Comparison of ENCODE assay signal across 8 cellular contexts in the genomic region with DNA sequence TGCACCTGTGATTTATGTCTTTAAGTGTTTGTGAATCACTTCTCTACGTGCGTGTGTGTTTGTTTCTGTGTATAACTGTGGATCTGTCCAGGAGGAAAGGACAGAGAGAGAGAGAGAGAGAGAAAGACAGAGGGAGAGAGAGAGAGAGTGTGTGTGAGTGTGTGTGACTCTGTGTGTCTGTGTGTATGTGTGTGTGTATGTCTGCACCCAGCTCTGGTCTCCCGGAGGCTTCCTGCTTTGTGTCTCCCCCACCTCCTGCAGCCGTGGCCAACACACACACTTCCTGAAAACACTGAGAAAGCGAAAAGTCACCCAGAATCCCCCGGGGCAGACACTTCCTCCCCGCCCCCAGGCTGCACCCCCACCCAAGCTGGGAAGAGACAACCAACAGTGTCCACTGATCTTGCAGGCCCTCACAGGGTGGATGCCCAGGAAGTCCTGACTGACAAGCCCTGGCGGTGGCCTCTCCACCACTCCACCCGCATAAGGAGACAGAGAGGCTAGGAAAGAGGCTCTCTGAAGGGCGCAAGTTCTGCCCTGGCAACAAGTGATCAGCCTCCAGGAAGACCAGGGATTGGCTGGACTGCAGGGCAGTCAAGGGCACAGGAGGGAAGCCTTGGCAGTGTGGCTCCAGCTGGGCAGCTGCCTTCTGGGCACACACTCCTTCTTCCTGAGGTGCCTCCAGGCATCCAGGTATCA. TPM values are rescaled to one million over a fixed set of nuclear protein-coding genes. Genes with fewer than 3 reads are reported as not detected.
A peak's percentile ranks its signal among the peaks of the same experiment; 100 is the strongest.
DNase-seq lines count a peak whose midpoint lies in the region; ATAC-seq and TF ChIP-seq lines count a peak whose summit lies in the region.

No MANE protein-coding gene starts in this region.

- no peaks in the 10 kb centered on the region for H3K9me3 Mint-ChIP-seq in activated T-helper 2 cell treated with anti-CD3 and anti-CD28 coated beads, Interferon-gamma antibody, Interleukin-2, Interleukin-4, amounts not matched to agents 10 μg/mL and 5 μg/mL and 100 μg/mL, durations not matched to agents 14 hours and 24 hours and 36 hours

- intact Hi-C loops in activated T-helper 2 cell treated with anti-CD3 and anti-CD28 coated beads, Interferon-gamma antibody, Interleukin-2, Interleukin-4, amounts not matched to agents 10 μg/mL and 5 μg/mL and 100 μg/mL, durations not matched to agents 14 hours and 24 hours and 36 hours (cut with micrococcal nuclease), result loop anchor here (1.0 to 10.0 kb wide), 3 partner anchors 14 to 423 kb away; partner anchors contain the start of gene FCHSD2
- intact Hi-C loops in stomach (cut with DNase I; ENCODE audit: low total_unique reads), result loop anchor here (10.0 kb wide), 1 partner anchor 93 kb away; the partner anchor contains the start of gene ATG16L2

- peak overlapping the region; percentile 90 for H3K4me3 Mint-ChIP-seq in activated T-helper 2 cell treated with anti-CD3 and anti-CD28 coated beads, Interferon-gamma antibody, Interleukin-2, Interleukin-4, amounts not matched to agents 10 μg/mL and 5 μg/mL and 100 μg/mL, durations not matched to agents 14 hours and 24 hours and 36 hours (ENCODE audit: low read depth)

- H3K79me2 ChIP-seq in DOHH2 (ENCODE audit: control insufficient read depth, low read length) (peaks cover 64% of the 10 kb centered on the region), KMS-11 (ENCODE audit: insufficient read depth, low read depth) (peaks cover 44% of the 10 kb centered on the region)

- H3F3A ChIP-seq in DOHH2 (ENCODE audit: control insufficient read depth, insufficient read depth), result 0 out of 2 replicates have a peak, but pooled peaks cover 3% of the 10 kb centered on the region

- DNase-seq in RWPE1 (ENCODE audit: low spot score) (peak; percentile 96), fibroblast of pulmonary artery (ENCODE audit: low read depth) (peak; percentile 96), stomach (peak; percentile 91)
- peak; percentile 81 for DNase-seq in activated T-helper 2 cell treated with anti-CD3 and anti-CD28 coated beads, Interferon-gamma antibody, Interleukin-2, Interleukin-4, amounts not matched to agents 10 μg/mL and 5 μg/mL and 100 μg/mL, durations not matched to agents 14 hours and 24 hours and 36 hours (ENCODE audit: low spot score)

- peaks cover 17% of the 10 kb centered on the region; the same call in 1 of the 2 replicates for H3K36me3 ChIP-seq in DOHH2 (ENCODE audit: control insufficient read depth, low read length)
- no peaks in the 10 kb centered on the region for H3K36me3 ChIP-seq in KMS-11 (ENCODE audit: insufficient read depth)
- no peaks in the 10 kb centered on the region for H3K36me3 ChIP-seq in neuron (ENCODE audit: insufficient read depth, low read length)
- H3K36me3 ChIP-seq in stomach, result peaks cover 0 to 35% (median 19%) of the 10 kb centered on the region in 4 donors

- no peak for TF ChIP-seq EP300 in stomach (IDR thresholded peaks at IDR 0.05)

- POLR2A ChIA-PET in RWPE1 (lab: Yijun Ruan, JAX; ENCODE audit: low non-redundant PET), result interaction anchor here (0.6 kb wide), 2 partner anchors 30 to 701 kb away, joined by 3 read pairs; partner anchors contain the start of gene ARAP1

- H3K9me3 ChIP-seq in DOHH2 (ENCODE audit: control insufficient read depth, insufficient read depth, low read length), result no peaks in the 10 kb centered on the region
- H3K9me3 ChIP-seq in neuron (ENCODE audit: low read length), result no peaks in the 10 kb centered on the region
- H3K9me3 ChIP-seq in stomach, result no peaks in the 10 kb centered on the region

- H3K9me2 ChIP-seq in DOHH2 (replicated peaks; ENCODE audit: control insufficient read depth, low read length), result no peaks in the 10 kb centered on the region

- H3K27ac ChIP-seq in DOHH2 (ENCODE audit: low read depth, low read length) (peak overlapping the region; percentile 66), KMS-11 (peak overlapping the region; percentile 59), RWPE1 (peak overlapping the region; percentile 97), stomach (peak overlapping the region; percentile 84 to 93 (median 88))

- peak overlapping the region; percentile 81 for H3K4me3 ChIP-seq in DOHH2 (ENCODE audit: low read length)
- no peak overlapping the region for H3K4me3 ChIP-seq in KMS-11 (IDR thresholded peaks at IDR 0.05; ENCODE audit: insufficient read depth, low read depth, low read length)
- H3K4me3 ChIP-seq in fibroblast of pulmonary artery (replicated peaks; ENCODE audit: low read depth, low read length), result peak overlapping the region; percentile 72
- H3K4me3 ChIP-seq in neuron (ENCODE audit: low read length), result peak overlapping the region; percentile 46
- peak overlapping the region; percentile 61 to 75 (median 66) for H3K4me3 ChIP-seq in stomach

- peaks cover 32% of the 10 kb centered on the region for H3K4me1 Mint-ChIP-seq in activated T-helper 2 cell treated with anti-CD3 and anti-CD28 coated beads, Interferon-gamma antibody, Interleukin-2, Interleukin-4, amounts not matched to agents 10 μg/mL and 5 μg/mL and 100 μg/mL, durations not matched to agents 14 hours and 24 hours and 36 hours (ENCODE audit: low read depth)

- TF ChIP-seq CTCF in DOHH2 (IDR thresholded peaks at IDR 0.05; ENCODE audit: low read depth, low read length, poor library complexity, severe bottlenecking) (no peak), KMS-11 (conservative IDR thresholded peaks at IDR 0.05; ENCODE audit: low read depth, low read length) (no peak), RWPE1 (conservative IDR thresholded peaks at IDR 0.05; ENCODE audit: low read depth) (no peak), fibroblast of pulmonary artery (IDR thresholded peaks at IDR 0.05; ENCODE audit: low read length, missing control alignments) (no peak), stomach (IDR thresholded peaks at IDR 0.05) (no peak)

- CTCF ChIA-PET in RWPE1 (lab: Yijun Ruan, JAX), result interaction anchor here (0.8 kb wide), 1 partner anchor 28 kb away, joined by 5 read pairs; no protein-coding TSS in a partner anchor

- 0 to 1% (median 0%) methylated on average over 9 to 10 of the region's 10 CpGs for WGBS in stomach, 5 donors

- ATAC-seq in GM21786 (IDR thresholded peaks at IDR 0.05; ENCODE audit: unreplicated experiment), result peak; percentile 65

- H3K27me3 Mint-ChIP-seq in activated T-helper 2 cell treated with anti-CD3 and anti-CD28 coated beads, Interferon-gamma antibody, Interleukin-2, Interleukin-4, amounts not matched to agents 10 μg/mL and 5 μg/mL and 100 μg/mL, durations not matched to agents 14 hours and 24 hours and 36 hours (ENCODE audit: low read depth), result no peaks in the 10 kb centered on the region

- peaks cover 46% of the 10 kb centered on the region for H3K4me1 ChIP-seq in DOHH2 (ENCODE audit: control insufficient read depth, low read length)
- H3K4me1 ChIP-seq in KMS-11 (ENCODE audit: low read depth, poor library complexity, severe bottlenecking), result peaks cover 46% of the 10 kb centered on the region
- H3K4me1 ChIP-seq in neuron (ENCODE audit: insufficient read depth, low read length), result peaks cover 8% of the 10 kb centered on the region
- peaks cover 45 to 80% (median 63%) of the 10 kb centered on the region in 4 donors for H3K4me1 ChIP-seq in stomach

- peak overlapping the region; percentile 86 for H3K27ac Mint-ChIP-seq in activated T-helper 2 cell treated with anti-CD3 and anti-CD28 coated beads, Interferon-gamma antibody, Interleukin-2, Interleukin-4, amounts not matched to agents 10 μg/mL and 5 μg/mL and 100 μg/mL, durations not matched to agents 14 hours and 24 hours and 36 hours

- H3K27me3 ChIP-seq in DOHH2 (ENCODE audit: control insufficient read depth, low read length), result no peaks in the 10 kb centered on the region
- H3K27me3 ChIP-seq in KMS-11 (ENCODE audit: insufficient read depth, low read depth), result no peaks in the 10 kb centered on the region
- H3K27me3 ChIP-seq in neuron (ENCODE audit: insufficient read depth, low read length), result no peaks in the 10 kb centered on the region
- H3K27me3 ChIP-seq in stomach, result no peaks in the 10 kb centered on the region

- H3K36me3 Mint-ChIP-seq in activated T-helper 2 cell treated with anti-CD3 and anti-CD28 coated beads, Interferon-gamma antibody, Interleukin-2, Interleukin-4, amounts not matched to agents 10 μg/mL and 5 μg/mL and 100 μg/mL, durations not matched to agents 14 hours and 24 hours and 36 hours (ENCODE audit: low read depth), result peaks cover 21% of the 10 kb centered on the region

- peak in 1 of 4 donors; percentile 13 for TF ChIP-seq POLR2A in stomach (IDR thresholded peaks at IDR 0.05)

- H3K9ac ChIP-seq in KMS-11, result peak overlapping the region; percentile 62

- H3K4me2 ChIP-seq in DOHH2 (ENCODE audit: low read length) (peak overlapping the region; percentile 86), KMS-11 (peak overlapping the region; percentile 98)

- H2AFZ ChIP-seq in KMS-11 (ENCODE audit: low read depth) (peak overlapping the region; percentile 50; the same call in 1 of the 2 replicates), neuron (ENCODE audit: low read depth, low read length) (peak overlapping the region; percentile 43)

- no peaks in the 10 kb centered on the region for H4K20me1 ChIP-seq in DOHH2 (ENCODE audit: control insufficient read depth, insufficient read depth, low read depth, low read length)
- H4K20me1 ChIP-seq in KMS-11 (ENCODE audit: insufficient read depth), result no peaks in the 10 kb centered on the region

RNA-seq across cellular contexts. Expression of gene ARAP1, which starts 30.0 kb away (rescaled TPM):
- total RNA-seq in activated T-helper 2 cell treated with anti-CD3 and anti-CD28 coated beads, Interferon-gamma antibody, Interleukin-2, Interleukin-4, amounts not matched to agents 10 μg/mL and 5 μg/mL and 100 μg/mL, durations not matched to agents 14 hours and 24 hours and 36 hours, result 95.2 and 96.2 TPM in 2 replicates
- 100 to 1,000 TPM in 3 of 5 donors, 10 to 100 TPM in 2; 61.9 to 201 (median 127) TPM for total RNA-seq in stomach
- 10 to 100 TPM; 32.2 to 51.1 (median 38.2) TPM for polyA plus RNA-seq in stomach

RNA-seq across cellular contexts. Expression of gene PDE2A, which starts 48.0 kb away (rescaled TPM):
- total RNA-seq in activated T-helper 2 cell treated with anti-CD3 and anti-CD28 coated beads, Interferon-gamma antibody, Interleukin-2, Interleukin-4, amounts not matched to agents 10 μg/mL and 5 μg/mL and 100 μg/mL, durations not matched to agents 14 hours and 24 hours and 36 hours, result 0.44 and 0.62 TPM in 2 replicates
- total RNA-seq in stomach, result 100 to 1,000 TPM in 2 of 5 donors, 10 to 100 TPM in 2, 1 to 10 TPM in 1; 3.5 to 548 (median 35.8) TPM
- 10 to 100 TPM in 2 of 3 donors, 1 to 10 TPM in 1; 4.7 to 17.8 (median 14.1) TPM for polyA plus RNA-seq in stomach
